22 cellular contexts compared by ENCODE assay signal in the genomic region with DNA sequence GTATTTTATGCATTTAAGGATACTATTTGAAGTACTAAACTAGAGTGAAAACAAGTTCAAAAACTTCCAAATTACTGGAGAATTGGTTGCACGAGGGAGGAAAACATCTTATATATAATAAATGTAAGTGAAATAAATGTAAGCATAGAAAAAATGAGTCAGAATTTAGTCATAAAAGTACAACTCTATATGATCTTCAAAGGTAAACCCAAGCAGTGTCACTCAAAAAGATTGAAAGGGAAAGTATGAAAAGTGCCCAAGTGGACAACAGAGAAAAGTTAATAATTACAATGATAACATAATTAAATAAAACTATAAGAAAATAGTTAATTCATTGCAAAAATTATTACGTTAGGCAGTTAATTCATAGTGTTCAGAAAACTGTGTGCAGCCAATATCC.
"Had no signal": no experiment of that assay in that cellular context is flagged by ENCODE, and none has a peak within 500 bp of the region (broad histone marks: within the 10 kb centered on the region; RNA-seq: fewer than 3 reads in every experiment).

No MANE protein-coding gene starts in this region.

- FAIRE-seq: endothelial cell of umbilical vein, islet of Langerhans, keratinocyte had no signal

- H3K36me3 ChIP-seq: esophagus muscularis mucosa, gastroesophageal sphincter, heart left ventricle, left lung, lower lobe of right lung had no signal

- H2AFZ ChIP-seq: hepatocyte had no signal

- H3K4me2 ChIP-seq: hepatocyte had no signal

- H3K27ac Mint-ChIP-seq: mesothelial cell of epicardium, naive B cell had no signal

- H3K27ac ChIP-seq: coronary artery, dorsolateral prefrontal cortex, esophagus muscularis mucosa, foreskin keratinocyte, gastroesophageal sphincter, heart left ventricle, hepatocyte, left lung, lower lobe of right lung had no signal

- H3K36me3 Mint-ChIP-seq: mesothelial cell of epicardium, naive B cell had no signal

- H3K27me3 ChIP-seq: dorsolateral prefrontal cortex, esophagus muscularis mucosa, foreskin keratinocyte, gastroesophageal sphincter, heart left ventricle, hepatocyte, left lung had no signal

- H3K4me1 ChIP-seq: esophagus muscularis mucosa, foreskin keratinocyte, gastroesophageal sphincter, heart left ventricle, left lung, lower lobe of right lung had no signal

- ATAC-seq: foreskin keratinocyte, gastroesophageal sphincter, heart left ventricle, left cardiac atrium, left lung, left ventricle myocardium superior, lower lobe of right lung, mucosa of descending colon had no signal

- H3K4me1 Mint-ChIP-seq: naive B cell had no signal

- H3K9me3 ChIP-seq: esophagus muscularis mucosa, gastroesophageal sphincter, heart left ventricle, left lung, lower lobe of right lung, mucosa of descending colon had no signal

- H3K79me2 ChIP-seq: hepatocyte had no signal

- DNase-seq: dermis blood vessel endothelial cell; dorsolateral prefrontal cortex; effector CD4-positive, alpha-beta T cell; effector memory CD4-positive, alpha-beta T cell; foreskin keratinocyte; heart left ventricle; hypothalamus; left cardiac atrium; left lung; left ventricle myocardium superior; lower lobe of right lung; mesenchymal stem cell; mucosa of descending colon; naive B cell had no signal

- H3K4me3 ChIP-seq: coronary artery, dorsolateral prefrontal cortex, esophagus muscularis mucosa, gastroesophageal sphincter, heart left ventricle, hepatocyte, left lung, lower lobe of right lung, mucosa of descending colon had no signal

- H3K27me3 Mint-ChIP-seq: naive B cell had no signal

- H3K4me3 Mint-ChIP-seq: mesothelial cell of epicardium, naive B cell had no signal
